Comparison of ENCODE assay signal across 8 cellular contexts in genomic region chr16:21513337-21513741, GRCh38.
DNase-seq lines count a peak whose midpoint lies in the region; ATAC-seq and TF ChIP-seq lines count a peak whose summit lies in the region.
"Not testable (repeated sequence)": the region's sequence is repeated elsewhere in the genome, so short reads cannot be mapped to it uniquely, and the experiment has no call there.

No MANE protein-coding gene starts in this region.

- POLR2A ChIA-PET in Caco-2 (lab: Charles Lee) = not testable (repeated sequence)

- not testable (repeated sequence) for ATAC-seq in T-helper 17 cell; thoracic aorta (ENCODE audit: insufficient number of reproducible peaks, low FRiP score, low read depth)
- ATAC-seq in left colon = peak; percentile 9

- H3K4me3 Mint-ChIP-seq in Caco-2 (ENCODE audit: unreplicated experiment) (peak overlapping the region; percentile 47), IgD-negative memory B cell (peak overlapping the region in 3 of 4 donors; percentile 82 to 91 (median 82))
- not testable (repeated sequence) for H3K4me3 Mint-ChIP-seq in T-helper 17 cell

- H3K27ac ChIP-seq in esophagus (ENCODE audit: low read depth in 2 of 2, low read length in 1 of 2) = peak overlapping the region; percentile 21 to 78
- H3K27ac ChIP-seq in prostate gland = peak overlapping the region; percentile 66 to 77
- H3K27ac ChIP-seq in thoracic aorta = peak overlapping the region; percentile 60 to 84

- WGBS in esophagus, 2 donors = 36 to 47% methylated on average over 9 of the region's 9 CpGs
- WGBS in prostate gland = 12% methylated on average over 9 of the region's 9 CpGs

- not testable (repeated sequence) for H3K4me3 ChIP-seq in Caco-2 (ENCODE audit: low read depth, low read length); esophagus (ENCODE audit: low read depth in 1 of 2, low read length in 2 of 2); prostate gland
- H3K4me3 ChIP-seq in adipocyte (ENCODE audit: low read length) = peak overlapping the region; percentile 37
- H3K4me3 ChIP-seq in thoracic aorta = peak overlapping the region; percentile 38

- not testable (repeated sequence) for H3K27me3 Mint-ChIP-seq in Caco-2 (ENCODE audit: insufficient read depth, unreplicated experiment); IgD-negative memory B cell; T-helper 17 cell

- not testable (repeated sequence) for H3K36me3 ChIP-seq in Caco-2 (ENCODE audit: control insufficient read depth, insufficient read depth, low read length); adipocyte (ENCODE audit: control insufficient read depth, insufficient read depth, low read length, severe bottlenecking); esophagus (ENCODE audit: control insufficient read depth in 2 of 2, insufficient read depth in 2 of 2, low read length in 1 of 2); prostate gland; thoracic aorta

- not testable (repeated sequence) for TF ChIP-seq POLR2A in prostate gland (IDR thresholded peaks at IDR 0.05)

- H3K27ac Mint-ChIP-seq in Caco-2 (ENCODE audit: unreplicated experiment) = peak overlapping the region; percentile 48
- peak overlapping the region; percentile 53 to 96 (median 90) for H3K27ac Mint-ChIP-seq in IgD-negative memory B cell
- peak overlapping the region; percentile 67 for H3K27ac Mint-ChIP-seq in T-helper 17 cell

- H3K9ac ChIP-seq in adipocyte (ENCODE audit: low read length) = peak overlapping the region; percentile 29

- peaks cover 12% of the 10 kb centered on the region for H3K4me1 ChIP-seq in Caco-2
- H3K4me1 ChIP-seq in adipocyte (ENCODE audit: control insufficient read depth, insufficient read depth, low read length) = peaks cover 66% of the 10 kb centered on the region
- peaks cover 17 to 28% of the 10 kb centered on the region in 2 donors for H3K4me1 ChIP-seq in esophagus (ENCODE audit: control insufficient read depth in 2 of 2, insufficient read depth in 2 of 2, low read length in 1 of 2)
- H3K4me1 ChIP-seq in prostate gland (replicated peaks) = peaks cover 37% of the 10 kb centered on the region
- H3K4me1 ChIP-seq in thoracic aorta (ENCODE audit: control insufficient read depth in 1 of 2, low read depth in 2 of 2) = peaks cover 74 to 90% of the 10 kb centered on the region in 2 donors

- not testable (repeated sequence) for DNase-seq in Caco-2; T-helper 17 cell; adipocyte (ENCODE audit: low read depth); thoracic aorta (ENCODE audit: low spot score)
- peak in 1 of 2 donors; percentile 42 for DNase-seq in left colon
- peak; percentile 42 for DNase-seq in prostate gland (ENCODE audit: low spot score)

- peaks cover 92% of the 10 kb centered on the region for H3K36me3 Mint-ChIP-seq in Caco-2 (ENCODE audit: insufficient read depth, unreplicated experiment)
- not testable (repeated sequence) for H3K36me3 Mint-ChIP-seq in IgD-negative memory B cell; T-helper 17 cell (ENCODE audit: low read depth)

- not testable (repeated sequence) for H3K9me3 Mint-ChIP-seq in Caco-2 (ENCODE audit: unreplicated experiment); IgD-negative memory B cell

- CTCF ChIA-PET in Caco-2 (lab: Charles Lee) = not testable (repeated sequence)

- peaks cover 26% of the 10 kb centered on the region for H3K4me1 Mint-ChIP-seq in Caco-2 (ENCODE audit: low read depth, unreplicated experiment)
- H3K4me1 Mint-ChIP-seq in IgD-negative memory B cell = peaks cover 43 to 60% (median 50%) of the 10 kb centered on the region in 3 donors
- peaks cover 47% of the 10 kb centered on the region for H3K4me1 Mint-ChIP-seq in T-helper 17 cell

- TF ChIP-seq CTCF in Caco-2 (IDR thresholded peaks at IDR 0.05; ENCODE audit: insufficient read depth in 1 of 2, low read depth in 1 of 2, low read length in 1 of 2, severe bottlenecking in 1 of 2, unreplicated experiment in 1 of 2); prostate gland (IDR thresholded peaks at IDR 0.05); thoracic aorta (IDR thresholded peaks at IDR 0.05): not testable (repeated sequence)

- not testable (repeated sequence) for H3K27me3 ChIP-seq in Caco-2 (replicated peaks; ENCODE audit: control insufficient read depth, insufficient read depth, low read length); adipocyte (replicated peaks; ENCODE audit: control insufficient read depth, insufficient read depth, low read length); esophagus (ENCODE audit: control insufficient read depth in 1 of 2, insufficient read depth in 2 of 2, low read length in 2 of 2); prostate gland (replicated peaks; ENCODE audit: insufficient read depth); thoracic aorta (replicated peaks; ENCODE audit: insufficient read depth)

- BruUV-seq in Caco-2 (replicated peaks; lab: Mats Ljungman, UMichigan) = not testable (repeated sequence)

- not testable (repeated sequence) for H3K9me3 ChIP-seq in Caco-2; T-helper 17 cell (ENCODE audit: control insufficient read depth, low read length, poor library complexity, severe bottlenecking); adipocyte (ENCODE audit: control insufficient read depth, low read length); esophagus (ENCODE audit: control insufficient read depth in 2 of 2, insufficient read depth in 1 of 2, low read depth in 1 of 2, low read length in 1 of 2); prostate gland; thoracic aorta

- intact Hi-C loops in Caco-2 (cut with micrococcal nuclease; ENCODE audit: unreplicated experiment); left colon (cut with DNase I, micrococcal nuclease): not testable (repeated sequence)
- intact Hi-C loops in prostate gland (cut with DNase I) = loop anchor here (10.0 kb wide), 1 partner anchor 681 kb away; no protein-coding TSS in a partner anchor
